Comparison of ENCODE assay signal across 1 cellular context in the genomic region with DNA sequence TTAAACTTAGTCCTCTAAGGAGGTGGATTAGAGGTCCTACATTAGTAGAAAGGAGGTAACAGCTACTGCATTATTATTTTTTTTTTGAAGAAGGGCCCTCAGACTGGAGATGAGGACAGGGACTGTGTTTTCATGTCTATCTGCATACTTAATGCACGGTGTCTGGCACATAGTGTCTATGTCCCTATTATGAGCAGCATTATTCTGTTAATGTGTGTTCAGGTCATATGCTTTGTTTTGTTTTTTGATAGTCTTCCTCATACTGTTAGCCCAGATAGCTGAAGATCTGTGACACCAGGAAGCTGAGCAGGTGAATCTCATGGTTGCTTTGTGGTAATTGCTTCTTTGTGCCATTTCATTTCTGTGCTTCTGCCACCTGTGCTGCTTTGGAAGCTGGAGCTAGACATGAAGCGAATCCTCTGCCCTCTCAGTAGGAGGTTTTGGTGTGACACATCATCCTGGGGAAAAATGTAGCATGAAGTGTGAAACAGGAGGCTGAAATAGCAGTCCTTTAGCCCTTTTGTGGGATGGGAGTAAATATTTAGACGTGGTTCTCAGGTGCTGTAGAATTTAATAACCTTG.
TF ChIP-seq lines count a peak whose summit lies in the region.

No MANE protein-coding gene starts in this region.

TF ChIP-seq in HEK293, 187 proteins besides CTCF, POLR2A, EP300 and RAD21 (continued from another document):
- no peak for TF ChIP-seq ZNF214 (tag by site-specific recombination; IDR thresholded peaks at IDR 0.05; ENCODE audit: borderline replicate concordance)
- no peak for TF ChIP-seq BCL11A (tag by site-specific recombination; IDR thresholded peaks at IDR 0.05; ENCODE audit: low read depth)
- TF ChIP-seq ZBTB17 (tag by site-specific recombination; IDR thresholded peaks at IDR 0.05) = no peak
- TF ChIP-seq ZNF610 (tag by site-specific recombination; IDR thresholded peaks at IDR 0.05; ENCODE audit: borderline replicate concordance) = no peak
- no peak for TF ChIP-seq KLF16 (tag by site-specific recombination; IDR thresholded peaks at IDR 0.05)
- TF ChIP-seq, protein P1, sequence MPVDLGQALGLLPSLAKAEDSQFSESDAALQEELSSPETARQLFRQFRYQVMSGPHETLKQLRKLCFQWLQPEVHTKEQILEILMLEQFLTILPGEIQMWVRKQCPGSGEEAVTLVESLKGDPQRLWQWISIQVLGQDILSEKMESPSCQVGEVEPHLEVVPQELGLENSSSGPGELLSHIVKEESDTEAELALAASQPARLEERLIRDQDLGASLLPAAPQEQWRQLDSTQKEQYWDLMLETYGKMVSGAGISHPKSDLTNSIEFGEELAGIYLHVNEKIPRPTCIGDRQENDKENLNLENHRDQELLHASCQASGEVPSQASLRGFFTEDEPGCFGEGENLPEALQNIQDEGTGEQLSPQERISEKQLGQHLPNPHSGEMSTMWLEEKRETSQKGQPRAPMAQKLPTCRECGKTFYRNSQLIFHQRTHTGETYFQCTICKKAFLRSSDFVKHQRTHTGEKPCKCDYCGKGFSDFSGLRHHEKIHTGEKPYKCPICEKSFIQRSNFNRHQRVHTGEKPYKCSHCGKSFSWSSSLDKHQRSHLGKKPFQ (tag by site-specific recombination; IDR thresholded peaks at IDR 0.05) = no peak
- peak; percentile 20; the same call in 1 of the 2 replicates for TF ChIP-seq EGR2 (tag by site-specific recombination; IDR thresholded peaks at IDR 0.05; ENCODE audit: low read depth)
- no peak for TF ChIP-seq ZNF2 (tag by site-specific recombination; IDR thresholded peaks at IDR 0.05)
- no peak for TF ChIP-seq ZNF132 (tag by site-specific recombination; IDR thresholded peaks at IDR 0.05; ENCODE audit: borderline replicate concordance)
- TF ChIP-seq ZNF670 (tag by site-specific recombination; IDR thresholded peaks at IDR 0.05; ENCODE audit: low read depth) = no peak
- TF ChIP-seq, protein P2, sequence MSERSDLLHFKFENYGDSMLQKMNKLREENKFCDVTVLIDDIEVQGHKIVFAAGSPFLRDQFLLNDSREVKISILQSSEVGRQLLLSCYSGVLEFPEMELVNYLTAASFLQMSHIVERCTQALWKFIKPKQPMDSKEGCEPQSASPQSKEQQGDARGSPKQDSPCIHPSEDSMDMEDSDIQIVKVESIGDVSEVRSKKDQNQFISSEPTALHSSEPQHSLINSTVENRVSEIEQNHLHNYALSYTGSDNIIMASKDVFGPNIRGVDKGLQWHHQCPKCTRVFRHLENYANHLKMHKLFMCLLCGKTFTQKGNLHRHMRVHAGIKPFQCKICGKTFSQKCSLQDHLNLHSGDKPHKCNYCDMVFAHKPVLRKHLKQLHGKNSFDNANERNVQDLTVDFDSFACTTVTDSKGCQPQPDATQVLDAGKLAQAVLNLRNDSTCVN (tag by site-specific recombination; optimal IDR thresholded peaks at IDR 0.05) = no peak
- TF ChIP-seq TRIM28 (IDR thresholded peaks at IDR 0.05; ENCODE audit: borderline replicate concordance, low read length) = no peak
- no peak for TF ChIP-seq ZNF24 (tag by site-specific recombination; IDR thresholded peaks at IDR 0.05)
- TF ChIP-seq, protein P3, sequence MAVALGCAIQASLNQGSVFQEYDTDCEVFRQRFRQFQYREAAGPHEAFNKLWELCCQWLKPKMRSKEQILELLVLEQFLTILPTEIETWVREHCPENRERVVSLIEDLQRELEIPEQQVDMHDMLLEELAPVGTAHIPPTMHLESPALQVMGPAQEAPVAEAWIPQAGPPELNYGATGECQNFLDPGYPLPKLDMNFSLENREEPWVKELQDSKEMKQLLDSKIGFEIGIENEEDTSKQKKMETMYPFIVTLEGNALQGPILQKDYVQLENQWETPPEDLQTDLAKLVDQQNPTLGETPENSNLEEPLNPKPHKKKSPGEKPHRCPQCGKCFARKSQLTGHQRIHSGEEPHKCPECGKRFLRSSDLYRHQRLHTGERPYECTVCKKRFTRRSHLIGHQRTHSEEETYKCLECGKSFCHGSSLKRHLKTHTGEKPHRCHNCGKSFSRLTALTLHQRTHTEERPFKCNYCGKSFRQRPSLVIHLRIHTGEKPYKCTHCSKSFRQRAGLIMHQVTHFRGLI (tag by site-specific recombination; IDR thresholded peaks at IDR 0.05) = no peak
- TF ChIP-seq ZNF626 (tag by site-specific recombination; IDR thresholded peaks at IDR 0.05) = no peak
- no peak for TF ChIP-seq ZNF274 (IDR thresholded peaks at IDR 0.05; ENCODE audit: low read length)
- no peak for TF ChIP-seq ZNF274 (tag by site-specific recombination; IDR thresholded peaks at IDR 0.05; ENCODE audit: borderline replicate concordance)
- no peak for TF ChIP-seq ZNF23 (tag by site-specific recombination; IDR thresholded peaks at IDR 0.05; ENCODE audit: borderline replicate concordance)
